In the genomic region with DNA sequence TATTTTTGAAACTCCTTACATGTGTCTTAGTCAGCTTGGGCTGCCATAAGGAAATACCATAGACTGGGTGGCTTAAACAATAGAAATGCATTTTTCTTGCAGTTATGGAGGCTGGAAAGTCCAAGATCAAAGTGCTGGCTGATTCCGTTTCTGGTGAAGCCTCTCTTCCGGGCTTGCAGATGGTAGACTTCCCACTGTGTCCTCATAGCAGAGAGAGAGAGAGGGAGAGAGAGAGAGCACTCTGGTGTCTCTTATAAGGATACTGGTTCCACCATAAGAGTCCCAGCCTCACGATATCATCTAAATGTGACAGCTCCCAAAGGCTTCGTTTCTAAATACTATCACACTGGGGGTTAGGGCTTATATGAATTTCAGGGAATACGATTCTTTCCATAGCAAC, we compare ENCODE assay signal across 8 cellular contexts. TPM values are rescaled to one million over a fixed set of nuclear protein-coding genes. Genes with fewer than 3 reads are reported as not detected.
DNase-seq lines count a peak whose midpoint lies in the region; ATAC-seq and TF ChIP-seq lines count a peak whose summit lies in the region.

No MANE protein-coding gene starts in this region.

- H3K4me3 ChIP-seq in SJSA1 (peak overlapping the region; percentile 50), fibroblast of the aortic adventitia (ENCODE audit: low read depth, low read length) (peak overlapping the region; percentile 74), upper lobe of left lung (peak overlapping the region in 3 of 4 donors; percentile 44 to 61 (median 53))

- H3K27ac ChIP-seq in SJSA1 (peak overlapping the region; percentile 56), upper lobe of left lung (peak overlapping the region; percentile 36 to 76 (median 42))

- ATAC-seq in Right ventricle myocardium superior (ENCODE audit: poor library complexity) (peak; percentile 38), Right ventricle myocardium inferior (no peak), upper lobe of left lung (ENCODE audit: low FRiP score in 2 of 2) (peak in 1 of 2 donors; percentile 38), HG02840 (IDR thresholded peaks at IDR 0.05; ENCODE audit: low FRiP score, unreplicated experiment) (no peak), HG03108 (IDR thresholded peaks at IDR 0.05; ENCODE audit: unreplicated experiment) (no peak)

- H3K36me3 ChIP-seq in SJSA1 (no peaks in the 10 kb centered on the region; the same call in 1 of the 2 replicates), upper lobe of left lung (no peaks in the 10 kb centered on the region)

- H3K9me3 ChIP-seq in SJSA1 (replicated peaks): no peaks in the 10 kb centered on the region
- no peaks in the 10 kb centered on the region for H3K9me3 ChIP-seq in upper lobe of left lung

- TF ChIP-seq CTCF in fibroblast of the aortic adventitia (IDR thresholded peaks at IDR 0.05; ENCODE audit: insufficient read depth, low read length) (no peak), upper lobe of left lung (IDR thresholded peaks at IDR 0.05) (no peak)

- no peak for TF ChIP-seq EP300 in upper lobe of left lung (IDR thresholded peaks at IDR 0.05)

- H3K4me1 ChIP-seq in SJSA1 (replicated peaks): peaks cover 9% of the 10 kb centered on the region
- peaks cover 0 to 12% (median 0%) of the 10 kb centered on the region in 4 donors for H3K4me1 ChIP-seq in upper lobe of left lung

- intact Hi-C loops in Right ventricle myocardium superior (cut with DNase I) (loop anchor here (5.0 to 10.0 kb wide), 2 partner anchors 201 to 518 kb away; no protein-coding TSS in a partner anchor), Right ventricle myocardium inferior (cut with DNase I) (loop anchor here (2.0 to 10.0 kb wide), 4 partner anchors 71 to 1091 kb away; no protein-coding TSS in a partner anchor)

- DNase-seq in Right ventricle myocardium superior (no peak), Right ventricle myocardium inferior (ENCODE audit: missing footprints) (no peak), SJSA1 (ENCODE audit: low read depth in 1 of 2, low spot score in 2 of 2) (peak in 1 of 2 experiments; percentile 66), fibroblast of the aortic adventitia (ENCODE audit: low read depth) (peak; percentile 30), upper lobe of left lung (no peak)
- DNase-seq in activated CD4-positive, CD25-positive, alpha-beta regulatory T cell treated with anti-CD3 and anti-CD28 coated beads, Interleukin-2, amount 50 U/mL, for 72 hours: no peak

- H3K27me3 ChIP-seq in SJSA1 (replicated peaks) (no peaks in the 10 kb centered on the region), upper lobe of left lung (no peaks in the 10 kb centered on the region)

- TF ChIP-seq POLR2A in upper lobe of left lung (IDR thresholded peaks at IDR 0.05): no peak

- 52 to 56% methylated on average over 5 of the region's 5 CpGs for WGBS in upper lobe of left lung, 2 donors

RNA-seq across cellular contexts. Expression of gene ENPEP, which starts 39.7 kb away (rescaled TPM):
- 3.3 TPM for total RNA-seq in Right ventricle myocardium superior
- total RNA-seq in Right ventricle myocardium inferior: 4.1 TPM
- total RNA-seq in SJSA1 (2014; rRNA removed; shearing (Covaris generic)): 12.7 and 16.5 TPM in 2 replicates
- total RNA-seq in fibroblast of the aortic adventitia (ENCODE audit: low replicate concordance): 0.54 and 5.9 TPM in 2 replicates
- 10 to 100 TPM in 2 of 6 donors, 1 to 10 TPM in 3, under 1 TPM in 1; 0.49 to 10.6 (median 6.1) TPM for total RNA-seq in upper lobe of left lung
